10 cellular contexts compared by ENCODE assay signal in genomic region chr2:36450466-36451196, GRCh38.
DNase-seq lines count a peak whose midpoint lies in the region; ATAC-seq and TF ChIP-seq lines count a peak whose summit lies in the region.
"Had no signal": no experiment of that assay in that cellular context is flagged by ENCODE, and none has a peak within 500 bp of the region (broad histone marks: within the 10 kb centered on the region; RNA-seq: fewer than 3 reads in every experiment).

No MANE protein-coding gene starts in this region.

- H3K36me3 ChIP-seq in liver (ENCODE audit: control insufficient read depth in 4 of 4, insufficient read depth in 3 of 4, low read depth in 1 of 4, low read length in 3 of 4): no peaks in the 10 kb centered on the region
- peaks cover 0 to 13% (median 0%) of the 10 kb centered on the region in 4 donors for H3K36me3 ChIP-seq in upper lobe of left lung

- H3K9ac ChIP-seq in liver (ENCODE audit: low read depth in 1 of 2, low read length in 2 of 2): no peak overlapping the region

- H3K4me3 ChIP-seq in liver (ENCODE audit: low read depth in 1 of 3, low read length in 3 of 3) (no peak overlapping the region), upper lobe of left lung (no peak overlapping the region)

- peak in 1 of 2 donors; percentile 70 for ATAC-seq in upper lobe of left lung (ENCODE audit: low FRiP score in 2 of 2)
- ATAC-seq: activated T-cell treated with anti-CD3 and anti-CD28 coated beads, Interleukin-2, amount 50 U/mL, for 72 hours had no signal

- TF ChIP-seq RAD21 in liver (IDR thresholded peaks at IDR 0.05): no peak

- no peak for TF ChIP-seq CTCF in liver (IDR thresholded peaks at IDR 0.05; ENCODE audit: low read depth, low read length, missing input control)
- no peak for TF ChIP-seq CTCF in upper lobe of left lung (IDR thresholded peaks at IDR 0.05)

- H3K27me3 Mint-ChIP-seq in activated T-cell treated with anti-CD3 and anti-CD28 coated beads, Interleukin-2, amount 50 U/mL, for 24 hours: no peaks in the 10 kb centered on the region
- H3K27me3 Mint-ChIP-seq: naive B cell had no signal

- H3K9me3 ChIP-seq in liver (ENCODE audit: control insufficient read depth in 4 of 4, low read length in 3 of 4): no peaks in the 10 kb centered on the region
- no peaks in the 10 kb centered on the region for H3K9me3 ChIP-seq in upper lobe of left lung

- no peak overlapping the region for H3K27ac Mint-ChIP-seq in activated T-cell treated with anti-CD3 and anti-CD28 coated beads, Interleukin-2, amount 50 U/mL, for 24 hours
- H3K27ac Mint-ChIP-seq: activated T-cell treated with anti-CD3 and anti-CD28 coated beads, Interleukin-2, amount 50 U/mL, for 72 hours; naive B cell had no signal

- H3K4me1 ChIP-seq in liver (ENCODE audit: control insufficient read depth in 4 of 4, insufficient read depth in 4 of 4, low read length in 3 of 4) (no peaks in the 10 kb centered on the region), upper lobe of left lung (peaks cover 11 to 20% (median 16%) of the 10 kb centered on the region in 4 donors)

- H3K36me3 Mint-ChIP-seq in activated T-cell treated with anti-CD3 and anti-CD28 coated beads, Interleukin-2, amount 50 U/mL, for 24 hours (ENCODE audit: low read depth): peaks cover 8% of the 10 kb centered on the region

- WGBS in liver: 71% methylated on average over 5 of the region's 5 CpGs
- WGBS in upper lobe of left lung, 2 donors: 66 to 72% methylated on average over 5 of the region's 5 CpGs

- no peak overlapping the region for H3K4me3 Mint-ChIP-seq in activated T-cell treated with anti-CD3 and anti-CD28 coated beads, Interleukin-2, amount 50 U/mL, for 24 hours
- H3K4me3 Mint-ChIP-seq: activated T-cell treated with anti-CD3 and anti-CD28 coated beads, Interleukin-2, amount 50 U/mL, for 72 hours; naive B cell had no signal

- DNase-seq in LHCN-M2 (ENCODE audit: low read depth) (peak; percentile 79), dedifferentiated amniotic fluid mesenchymal stem cell (ENCODE audit: extremely low spot score) (peak; percentile 54), upper lobe of left lung (no peak), mucosa of gallbladder (ENCODE audit: low spot score) (no peak)
- DNase-seq in activated T-cell treated with anti-CD3 and anti-CD28 coated beads, Interleukin-2, amount 50 U/mL, for 24 hours: no peak
- DNase-seq in activated T-cell treated with anti-CD3 and anti-CD28 coated beads, Interleukin-2, amount 50 U/mL, for 1 hour: no peak
- DNase-seq: activated T-cell treated with anti-CD3 and anti-CD28 coated beads, Interleukin-2, amount 50 U/mL, for 72 hours; naive B cell; NCI-H1417 treated with DMSO at 0.1 percent for 48 hours had no signal

- no peak for TF ChIP-seq POLR2A in upper lobe of left lung (IDR thresholded peaks at IDR 0.05)

- no peaks in the 10 kb centered on the region for H3K9me3 Mint-ChIP-seq in activated T-cell treated with anti-CD3 and anti-CD28 coated beads, Interleukin-2, amount 50 U/mL, for 24 hours
- H3K9me3 Mint-ChIP-seq: activated T-cell treated with anti-CD3 and anti-CD28 coated beads, Interleukin-2, amount 50 U/mL, for 72 hours; naive B cell had no signal

- H3K4me1 Mint-ChIP-seq in activated T-cell treated with anti-CD3 and anti-CD28 coated beads, Interleukin-2, amount 50 U/mL, for 24 hours (ENCODE audit: low read depth): no peaks in the 10 kb centered on the region
- H3K4me1 Mint-ChIP-seq: naive B cell had no signal

- no peak for TF ChIP-seq EP300 in upper lobe of left lung (IDR thresholded peaks at IDR 0.05)

- peak overlapping the region; percentile 10 to 55 for H3K27ac ChIP-seq in liver (ENCODE audit: low read depth in 1 of 2, low read length in 2 of 2)
- H3K27ac ChIP-seq in upper lobe of left lung: peak overlapping the region in 3 of 4 donors; percentile 12 to 60 (median 25)

- H3K27me3 ChIP-seq in liver (ENCODE audit: control insufficient read depth in 4 of 4, insufficient read depth in 4 of 4, low read length in 3 of 4) (no peaks in the 10 kb centered on the region), upper lobe of left lung (no peaks in the 10 kb centered on the region)

TF ChIP-seq in liver, 16 proteins besides CTCF, POLR2A, EP300 and RAD21:
- TF ChIP-seq FOXA1 (IDR thresholded peaks at IDR 0.05) (no peak), ATF3 (IDR thresholded peaks at IDR 0.05) (no peak), RXRA (IDR thresholded peaks at IDR 0.05) (no peak), GABPA (IDR thresholded peaks at IDR 0.05 in 1 of 2, conservative IDR thresholded peaks at IDR 0.05 in 1 of 2) (no peak), ZBTB33 (IDR thresholded peaks at IDR 0.05) (no peak), TAF1 (conservative IDR thresholded peaks at IDR 0.05) (no peak), REST (IDR thresholded peaks at IDR 0.05) (no peak), SP1 (IDR thresholded peaks at IDR 0.05) (no peak), HNF4A (conservative IDR thresholded peaks at IDR 0.05) (no peak), HNF4G (IDR thresholded peaks at IDR 0.05) (no peak), YY1 (IDR thresholded peaks at IDR 0.05) (no peak), FOXA2 (IDR thresholded peaks at IDR 0.05) (no peak), MAX (IDR thresholded peaks at IDR 0.05) (no peak), JUND (IDR thresholded peaks at IDR 0.05) (no peak), EGR1 (IDR thresholded peaks at IDR 0.05; ENCODE audit: low read depth in 2 of 2) (no peak), NR2F2 (IDR thresholded peaks at IDR 0.05) (no peak)

Comparison
In these comparisons a context has a peak if more than half of its experiments do, and no peak if none do; other contexts are left out.
1. DNase-seq: peak in LHCN-M2 (single experiment) and dedifferentiated amniotic fluid mesenchymal stem cell (single experiment); none in upper lobe of left lung (0 of 2), mucosa of gallbladder (single experiment), activated T-cell treated with anti-CD3 and anti-CD28 coated beads, Interleukin-2, amount 50 U/mL, for 24 hours (single experiment) and activated T-cell treated with anti-CD3 and anti-CD28 coated beads, Interleukin-2, amount 50 U/mL, for 1 hour (single experiment).